8 cellular contexts compared by ENCODE assay signal in the genomic region with DNA sequence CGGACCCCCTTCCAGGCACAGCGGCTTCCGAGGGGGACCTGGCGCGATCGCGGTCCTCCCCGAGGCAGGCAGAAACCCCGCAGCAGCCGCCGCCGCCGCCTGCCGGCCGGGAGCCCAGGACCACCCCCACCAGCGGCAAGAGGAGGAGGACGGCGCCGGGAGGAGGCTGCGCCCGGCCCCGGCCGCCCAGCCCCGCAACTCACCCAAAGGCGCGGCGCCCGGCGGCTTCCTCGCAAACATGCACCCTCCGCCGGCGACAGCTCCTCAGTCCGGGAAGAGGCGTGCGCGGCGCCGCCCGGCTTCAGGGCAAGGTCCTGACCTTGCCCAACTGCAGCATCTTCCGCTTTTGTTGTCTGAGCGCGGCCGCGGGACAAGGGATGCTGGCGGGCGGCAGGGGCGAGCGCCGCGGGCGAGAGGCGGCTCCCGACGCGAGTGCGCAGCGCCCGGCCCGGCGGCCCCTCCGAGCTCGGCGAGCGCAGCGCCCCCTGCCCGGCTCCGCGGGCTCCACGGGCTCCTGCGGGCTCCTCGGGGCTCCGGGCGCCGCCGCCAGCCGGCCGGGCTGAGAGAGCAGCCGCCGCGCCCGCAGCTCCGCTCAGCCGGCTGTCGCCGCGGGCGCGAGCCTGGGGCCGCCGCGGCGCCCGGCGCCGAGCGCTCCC. TPM values are rescaled to one million over a fixed set of nuclear protein-coding genes. Genes with fewer than 3 reads are reported as not detected.
DNase-seq lines count a peak whose midpoint lies in the region; ATAC-seq and TF ChIP-seq lines count a peak whose summit lies in the region.

No MANE protein-coding gene starts in this region.

- DNase-seq in GM10248 (ENCODE audit: extremely low spot score) (peak; percentile 12), iPS DF 6.9 (ENCODE audit: low read depth, low spot score) (no peak), GF-D8 (lab: John Stamatoyannopoulos, UW) (no peak)
- peak; percentile 2 for DNase-seq in activated CD8-positive, alpha-beta T cell treated with anti-CD3 and anti-CD28 coated beads for 36 hours
- peak; percentile 9 for DNase-seq in stimulated activated naive CD8-positive, alpha-beta T cell treated with anti-CD3 and anti-CD28 coated beads, Interleukin-15, Interleukin-2, amounts not matched to agents 100 U/mL and 50 U/mL, for 24 hours
- no peak for DNase-seq in activated CD8-positive, alpha-beta memory T cell treated with anti-CD3 and anti-CD28 coated beads for 24 hours
- no peak for DNase-seq in stimulated activated CD4-positive, alpha-beta T cell treated with anti-CD3 and anti-CD28 coated beads, Interleukin-4, amount 100 ng/mL, for 4 hours

- H3K9me3 Mint-ChIP-seq in activated CD8-positive, alpha-beta T cell treated with anti-CD3 and anti-CD28 coated beads for 36 hours, result no peaks in the 10 kb centered on the region

- TF ChIP-seq CTCF in GM10248 (IDR thresholded peaks at IDR 0.05; ENCODE audit: control extremely low read depth, extremely low read depth, low read depth, missing control alignments), result no peak
- TF ChIP-seq CTCF in activated CD8-positive, alpha-beta T cell treated with anti-CD3 and anti-CD28 coated beads for 36 hours (IDR thresholded peaks at IDR 0.05), result no peak

- H3K27me3 ChIP-seq in iPS DF 6.9 (ENCODE audit: control insufficient read depth, insufficient read depth, low read length), result peaks cover 21% of the 10 kb centered on the region; the same call in 1 of the 2 replicates

- peaks cover 2% of the 10 kb centered on the region for H3K4me1 Mint-ChIP-seq in activated CD8-positive, alpha-beta T cell treated with anti-CD3 and anti-CD28 coated beads for 36 hours (ENCODE audit: low read depth)

- H3K27me3 Mint-ChIP-seq in activated CD8-positive, alpha-beta T cell treated with anti-CD3 and anti-CD28 coated beads for 36 hours, result peaks cover 37% of the 10 kb centered on the region

- intact Hi-C loops in activated CD8-positive, alpha-beta T cell treated with anti-CD3 and anti-CD28 coated beads for 36 hours (cut with micrococcal nuclease), result no loop called here

- H3K4me3 Mint-ChIP-seq in activated CD8-positive, alpha-beta T cell treated with anti-CD3 and anti-CD28 coated beads for 36 hours, result no peak overlapping the region

- no peak overlapping the region for H3K27ac ChIP-seq in iPS DF 6.9 (ENCODE audit: low read length)

- no peaks in the 10 kb centered on the region for H3K36me3 ChIP-seq in iPS DF 6.9 (ENCODE audit: control insufficient read depth, insufficient read depth, low read length)

- H3K9me3 ChIP-seq in iPS DF 6.9 (ENCODE audit: control insufficient read depth, insufficient read depth, low read length), result no peaks in the 10 kb centered on the region

- no CpG with 5 or more reads among the region's 97 CpGs for WGBS in iPS DF 6.9 (ENCODE audit: insufficient coverage, insufficient read length)

- POLR2A ChIA-PET in GM10248 (lab: Yijun Ruan, JAX), result no interaction called here
- POLR2A ChIA-PET in activated CD8-positive, alpha-beta T cell treated with anti-CD3 and anti-CD28 coated beads for 36 hours (lab: Charles Lee), result no interaction called here

- peak overlapping the region; percentile 84 for H3K4me3 ChIP-seq in iPS DF 6.9 (ENCODE audit: low read length)

- CTCF ChIA-PET in GM10248 (lab: Yijun Ruan, JAX), result no interaction called here
- CTCF ChIA-PET in activated CD8-positive, alpha-beta T cell treated with anti-CD3 and anti-CD28 coated beads for 36 hours (lab: Charles Lee), result no interaction called here

- no peaks in the 10 kb centered on the region; the same call in 1 of the 2 replicates for H3K4me1 ChIP-seq in iPS DF 6.9 (ENCODE audit: control insufficient read depth, insufficient read depth, low read length)

- H3K27ac Mint-ChIP-seq in activated CD8-positive, alpha-beta T cell treated with anti-CD3 and anti-CD28 coated beads for 36 hours, result no peak overlapping the region

- H3K36me3 Mint-ChIP-seq in activated CD8-positive, alpha-beta T cell treated with anti-CD3 and anti-CD28 coated beads for 36 hours (ENCODE audit: low read depth), result no peaks in the 10 kb centered on the region

- ATAC-seq in HG03066 (IDR thresholded peaks at IDR 0.05; ENCODE audit: low read depth, unreplicated experiment), result peak; percentile 46
- ATAC-seq in activated CD8-positive, alpha-beta T cell treated with anti-CD3 and anti-CD28 coated beads for 36 hours, result peak; percentile 34
- ATAC-seq in stimulated activated naive CD8-positive, alpha-beta T cell treated with anti-CD3 and anti-CD28 coated beads, Interleukin-15, Interleukin-2, amounts not matched to agents 100 U/mL and 50 U/mL, for 24 hours, result peak; percentile 43

RNA-seq across cellular contexts. Expression of a gene that starts 0.5 kb away (rescaled TPM):
- not detected for total RNA-seq in activated CD8-positive, alpha-beta T cell treated with anti-CD3 and anti-CD28 coated beads for 36 hours

Comparison
In these comparisons a context has a peak if more than half of its experiments do, and no peak if none do; other contexts are left out.
1. DNase-seq: peak in GM10248 (single experiment), activated CD8-positive, alpha-beta T cell treated with anti-CD3 and anti-CD28 coated beads for 36 hours (single experiment) and stimulated activated naive CD8-positive, alpha-beta T cell treated with anti-CD3 and anti-CD28 coated beads, Interleukin-15, Interleukin-2, amounts not matched to agents 100 U/mL and 50 U/mL, for 24 hours (single experiment); none in iPS DF 6.9 (single experiment), GF-D8 (single experiment), activated CD8-positive, alpha-beta memory T cell treated with anti-CD3 and anti-CD28 coated beads for 24 hours (single experiment) and stimulated activated CD4-positive, alpha-beta T cell treated with anti-CD3 and anti-CD28 coated beads, Interleukin-4, amount 100 ng/mL, for 4 hours (0 of 2).
2. Peak in every context shown above with its lines, with median percentiles within 50 percentile points of each other: ATAC-seq.